ENCODE assay signal across 9 cellular contexts in the genomic region with DNA sequence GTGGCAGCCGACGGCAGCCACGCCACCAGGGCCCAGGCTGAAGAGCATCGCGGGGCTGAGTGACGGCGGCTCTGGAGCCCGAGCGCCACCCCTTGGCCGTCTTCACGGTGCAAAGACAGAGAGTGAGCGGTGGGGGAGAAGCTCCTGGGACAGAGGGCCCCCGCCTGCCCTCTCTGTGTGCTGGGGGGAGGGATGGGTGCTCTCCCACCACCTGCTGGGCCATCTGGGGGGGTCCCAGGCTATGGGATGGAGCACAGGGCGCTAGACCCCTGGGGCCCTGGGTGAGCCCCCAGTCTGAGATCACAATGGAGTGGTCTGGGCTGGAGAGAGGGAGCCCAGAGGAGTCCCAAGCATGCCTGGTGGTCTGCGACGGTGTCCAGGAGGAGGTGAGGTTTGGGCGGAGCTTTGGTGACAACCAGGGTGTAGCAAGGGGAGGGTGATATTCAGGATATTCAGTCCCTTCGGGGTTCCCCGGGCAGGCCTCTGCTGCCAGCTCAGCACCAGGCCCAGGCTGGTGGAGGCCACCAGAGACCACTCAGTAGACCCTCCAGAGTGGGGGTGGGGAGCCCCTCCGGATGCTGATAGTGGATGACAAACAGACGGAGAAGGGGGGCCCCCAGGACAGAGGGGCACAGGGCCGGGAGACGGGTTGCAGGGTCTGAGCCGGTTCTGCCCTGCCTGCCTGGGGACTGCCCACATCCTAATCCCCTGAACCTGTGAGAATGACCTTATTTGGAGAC.
DNase-seq lines count a peak whose midpoint lies in the region; ATAC-seq and TF ChIP-seq lines count a peak whose summit lies in the region.
"Had no signal": no experiment of that assay in that cellular context is flagged by ENCODE, and none has a peak within 500 bp of the region (broad histone marks: within the 10 kb centered on the region; RNA-seq: fewer than 3 reads in every experiment).

No MANE protein-coding gene starts in this region.

- CTCF ChIA-PET in PC-9 (lab: Charles Lee), result interaction anchor here (0.5 to 1.6 kb wide), 7 partner anchors 138 to 1143 kb away, joined by 3 to 20 read pairs (median 4); no protein-coding TSS in a partner anchor
- CTCF ChIA-PET in naive thymus-derived CD4-positive, alpha-beta T cell (lab: Charles Lee), result interaction anchor here (1.4 kb wide), 1 partner anchor 631 kb away, joined by 3 read pairs; no protein-coding TSS in a partner anchor

- POLR2A ChIA-PET in PC-9 (lab: Charles Lee; ENCODE audit: unreplicated experiment), result interaction anchor here (0.6 kb wide), 1 partner anchor 457 kb away, joined by 4 read pairs; no protein-coding TSS in a partner anchor
- POLR2A ChIA-PET in naive thymus-derived CD4-positive, alpha-beta T cell (lab: Charles Lee), result no interaction called here

- no peak overlapping the region for H3K27ac ChIP-seq in 22Rv1
- H3K27ac ChIP-seq in PC-9, result no peak overlapping the region
- H3K27ac ChIP-seq in naive thymus-derived CD4-positive, alpha-beta T cell (ENCODE audit: low read depth, low read length), result no peak overlapping the region
- H3K27ac ChIP-seq: KMS-11 had no signal

- H3K9me3 Mint-ChIP-seq in naive thymus-derived CD4-positive, alpha-beta T cell, result peaks cover 0 to 2% (median 0%) of the 10 kb centered on the region in 11 donors
- no peaks in the 10 kb centered on the region for H3K9me3 Mint-ChIP-seq in activated naive CD4-positive, alpha-beta T cell treated with anti-CD3 and anti-CD28 coated beads, Interleukin-2, amount 50 U/mL, for 72 hours

- intact Hi-C loops in PC-9 (cut with micrococcal nuclease; ENCODE audit: unreplicated experiment), result loop anchor here (1.0 to 10.0 kb wide), 4 partner anchors 287 to 1349 kb away; no protein-coding TSS in a partner anchor
- intact Hi-C loops in naive thymus-derived CD4-positive, alpha-beta T cell (cut with micrococcal nuclease), result no loop called here

- no peaks in the 10 kb centered on the region for H3K4me1 ChIP-seq in PC-9 (replicated peaks; ENCODE audit: insufficient read depth)
- peaks cover 6 to 12% of the 10 kb centered on the region in 2 donors for H3K4me1 ChIP-seq in naive thymus-derived CD4-positive, alpha-beta T cell (ENCODE audit: control insufficient read depth in 2 of 2, insufficient read depth in 2 of 2, low read length in 2 of 2)

- H3K27ac Mint-ChIP-seq in naive thymus-derived CD4-positive, alpha-beta T cell, result peak overlapping the region in 2 of 9 donors; percentile 32 to 35
- peak overlapping the region in 1 of 2 donors; percentile 75 for H3K27ac Mint-ChIP-seq in activated naive CD4-positive, alpha-beta T cell treated with anti-CD3 and anti-CD28 coated beads, Interleukin-2, amount 50 U/mL, for 72 hours

- TF ChIP-seq CTCF in 22Rv1 (IDR thresholded peaks at IDR 0.05) (peak; percentile 79), PC-9 (conservative IDR thresholded peaks at IDR 0.05) (peak; percentile 72), fibroblast of villous mesenchyme (IDR thresholded peaks at IDR 0.05; ENCODE audit: insufficient read depth, low read depth, low read length) (peak; percentile 11)

- no peaks in the 10 kb centered on the region for H3K36me3 Mint-ChIP-seq in naive thymus-derived CD4-positive, alpha-beta T cell
- H3K36me3 Mint-ChIP-seq in activated naive CD4-positive, alpha-beta T cell treated with anti-CD3 and anti-CD28 coated beads, Interleukin-2, amount 50 U/mL, for 72 hours, result no peaks in the 10 kb centered on the region

- ATAC-seq in naive thymus-derived CD4-positive, alpha-beta T cell, result no peak
- no peak for ATAC-seq in activated naive CD4-positive, alpha-beta T cell treated with anti-CD3 and anti-CD28 coated beads, Interleukin-2, amount 50 U/mL, for 72 hours

- H4K20me1 ChIP-seq in PC-9 (ENCODE audit: insufficient read depth), result 0 out of 2 replicates have a peak, but pooled peaks cover 3% of the 10 kb centered on the region

- peak; percentile 13 for DNase-seq in EL
- DNase-seq in PC-9, result peak in 1 of 2 experiments; percentile 59
- DNase-seq in fibroblast of villous mesenchyme (ENCODE audit: low read depth), result no peak
- DNase-seq in cortex of kidney (lab: John Stamatoyannopoulos, UW), result no peak
- DNase-seq in naive thymus-derived CD4-positive, alpha-beta T cell, result no peak
- DNase-seq in stimulated activated CD4-positive, alpha-beta T cell treated with anti-CD3 and anti-CD28 coated beads, Interleukin-15, amount 100 ng/mL, for 24 hours, result no peak
- no peak for DNase-seq in activated naive CD4-positive, alpha-beta T cell treated with anti-CD3 and anti-CD28 coated beads, Interleukin-2, amount 50 U/mL, for 72 hours (ENCODE audit: low spot score in 2 of 2)

- no peaks in the 10 kb centered on the region for H3K79me2 ChIP-seq in PC-9 (ENCODE audit: low read depth)

- H3F3A ChIP-seq in PC-9 (ENCODE audit: insufficient read depth, low read depth), result no peaks in the 10 kb centered on the region

- no peak overlapping the region for H2AFZ ChIP-seq in PC-9

- H3K4me2 ChIP-seq in PC-9, result no peak overlapping the region
- H3K4me2 ChIP-seq: KMS-11 had no signal

- no peaks in the 10 kb centered on the region for H3K9me3 ChIP-seq in PC-9 (ENCODE audit: insufficient read depth, low read depth)
- H3K9me3 ChIP-seq in naive thymus-derived CD4-positive, alpha-beta T cell (ENCODE audit: control insufficient read depth in 2 of 3, low read length in 3 of 3), result no peaks in the 10 kb centered on the region

- no peak overlapping the region for H3K4me3 Mint-ChIP-seq in naive thymus-derived CD4-positive, alpha-beta T cell

- no peaks in the 10 kb centered on the region for H3K36me3 ChIP-seq in PC-9 (ENCODE audit: low read depth)
- H3K36me3 ChIP-seq in naive thymus-derived CD4-positive, alpha-beta T cell (ENCODE audit: control insufficient read depth in 2 of 3, insufficient read depth in 3 of 3, low read length in 3 of 3), result no peaks in the 10 kb centered on the region

- peaks cover 0 to 16% (median 11%) of the 10 kb centered on the region in 7 donors for H3K4me1 Mint-ChIP-seq in naive thymus-derived CD4-positive, alpha-beta T cell

- no TSS peak for BruUV-seq in PC-9 (replicated peaks; lab: Mats Ljungman, UMichigan)

- H3K4me3 ChIP-seq in PC-9, result no peak overlapping the region
- no peak overlapping the region for H3K4me3 ChIP-seq in fibroblast of villous mesenchyme (ENCODE audit: low read depth, low read length)
- H3K4me3 ChIP-seq in naive thymus-derived CD4-positive, alpha-beta T cell (ENCODE audit: low read length), result no peak overlapping the region

- H3K27me3 ChIP-seq in PC-9 (ENCODE audit: insufficient read depth, low read depth), result peaks cover 25% of the 10 kb centered on the region
- H3K27me3 ChIP-seq in naive thymus-derived CD4-positive, alpha-beta T cell (ENCODE audit: control insufficient read depth in 2 of 2, insufficient read depth in 2 of 2, low read length in 2 of 2), result no peaks in the 10 kb centered on the region

- peaks cover 0 to 6% (median 0%) of the 10 kb centered on the region in 5 donors for H3K27me3 Mint-ChIP-seq in naive thymus-derived CD4-positive, alpha-beta T cell

- H3K9me2 ChIP-seq in PC-9 (ENCODE audit: insufficient read depth), result no peaks in the 10 kb centered on the region

Comparison
In these comparisons a context has a peak if more than half of its experiments do, and no peak if none do; other contexts are left out.
1. CTCF ChIP-seq: peak in every context shown above with its lines; median percentile 79 in 22Rv1; 72 in PC-9; 11 in fibroblast of villous mesenchyme.